ENCODE assay signal across 8 cellular contexts in genomic region chr22:40499187-40499753, GRCh38.
DNase-seq lines count a peak whose midpoint lies in the region; ATAC-seq and TF ChIP-seq lines count a peak whose summit lies in the region.

No MANE protein-coding gene starts in this region.

- no peak overlapping the region for H3K4me3 Mint-ChIP-seq in CD14-positive monocyte
- no peak overlapping the region for H3K4me3 Mint-ChIP-seq in activated CD8-positive, alpha-beta T cell treated with anti-CD3 and anti-CD28 coated beads, Interleukin-2, amount 10 ng/mL, durations not matched to agents 7 days and 5 days

- H3K4me1 ChIP-seq in right atrium auricular region (peaks cover 0 to 39% of the 10 kb centered on the region in 2 donors), thyroid gland (peaks cover 6 to 12% of the 10 kb centered on the region in 2 donors)

- TF ChIP-seq CTCF in CD14-positive monocyte (IDR thresholded peaks at IDR 0.05): no peak
- no peak for TF ChIP-seq CTCF in right atrium auricular region (IDR thresholded peaks at IDR 0.05)
- no peak for TF ChIP-seq CTCF in thyroid gland (IDR thresholded peaks at IDR 0.05)

- CTCF ChIA-PET in activated CD8-positive, alpha-beta T cell treated with anti-CD3 and anti-CD28 coated beads, Interleukin-2, amount 10 ng/mL, durations not matched to agents 7 days and 5 days (lab: Charles Lee): interaction anchor here (1.4 to 1.5 kb wide), 2 partner anchors 12 to 62 kb away, joined by 3 to 7 read pairs; no protein-coding TSS in a partner anchor

- H3K27me3 ChIP-seq in right atrium auricular region (no peaks in the 10 kb centered on the region), thyroid gland (no peaks in the 10 kb centered on the region)

- intact Hi-C loops in CD14-positive monocyte (cut with micrococcal nuclease) (no loop called here), thyroid gland (cut with DNase I) (no loop called here)

- no peaks in the 10 kb centered on the region for H3K9me3 ChIP-seq in right atrium auricular region
- no peaks in the 10 kb centered on the region for H3K9me3 ChIP-seq in thyroid gland

- peak; percentile 69 for ATAC-seq in activated CD8-positive, alpha-beta T cell treated with anti-CD3 and anti-CD28 coated beads, Interleukin-2, amount 10 ng/mL, durations not matched to agents 7 days and 5 days
- ATAC-seq in HG03139 (IDR thresholded peaks at IDR 0.05; ENCODE audit: unreplicated experiment): no peak

- H3K4me1 Mint-ChIP-seq in CD14-positive monocyte: peaks cover 13% of the 10 kb centered on the region
- H3K4me1 Mint-ChIP-seq in activated CD8-positive, alpha-beta T cell treated with anti-CD3 and anti-CD28 coated beads, Interleukin-2, amount 10 ng/mL, durations not matched to agents 7 days and 5 days (ENCODE audit: low read depth): peaks cover 14% of the 10 kb centered on the region

- peaks cover 0 to 2% (median 0%) of the 10 kb centered on the region in 7 donors for H3K9me3 Mint-ChIP-seq in CD14-positive monocyte
- H3K9me3 Mint-ChIP-seq in activated CD8-positive, alpha-beta T cell treated with anti-CD3 and anti-CD28 coated beads, Interleukin-2, amount 10 ng/mL, durations not matched to agents 7 days and 5 days (ENCODE audit: insufficient read depth): no peaks in the 10 kb centered on the region

- H3K36me3 Mint-ChIP-seq in CD14-positive monocyte: peaks cover 4 to 15% of the 10 kb centered on the region in 2 donors
- peaks cover 6% of the 10 kb centered on the region for H3K36me3 Mint-ChIP-seq in activated CD8-positive, alpha-beta T cell treated with anti-CD3 and anti-CD28 coated beads, Interleukin-2, amount 10 ng/mL, durations not matched to agents 7 days and 5 days (ENCODE audit: low read depth)

- H3K4me3 ChIP-seq in right atrium auricular region (no peak overlapping the region), thyroid gland (replicated peaks in 1 of 3) (no peak overlapping the region)

- peak overlapping the region; percentile 51 to 72 for H3K27ac ChIP-seq in right atrium auricular region
- H3K27ac ChIP-seq in thyroid gland: peak overlapping the region; percentile 19 to 41 (median 30)

- no peak for TF ChIP-seq POLR2A in thyroid gland (IDR thresholded peaks at IDR 0.05)

- POLR2A ChIA-PET in activated CD8-positive, alpha-beta T cell treated with anti-CD3 and anti-CD28 coated beads, Interleukin-2, amount 10 ng/mL, durations not matched to agents 7 days and 5 days (lab: Charles Lee): no interaction called here

- peak overlapping the region; percentile 66 to 91 (median 82) for H3K27ac Mint-ChIP-seq in CD14-positive monocyte
- no peak overlapping the region for H3K27ac Mint-ChIP-seq in activated CD8-positive, alpha-beta T cell treated with anti-CD3 and anti-CD28 coated beads, Interleukin-2, amount 10 ng/mL, durations not matched to agents 7 days and 5 days

- no peaks in the 10 kb centered on the region for H3K36me3 ChIP-seq in right atrium auricular region
- no peaks in the 10 kb centered on the region for H3K36me3 ChIP-seq in thyroid gland

- DNase-seq in CD14-positive monocyte (ENCODE audit: low spot score) (peak; percentile 51), HK-2 (ENCODE audit: unreplicated experiment) (peak; percentile 35), right atrium auricular region (ENCODE audit: low spot score) (peak; percentile 75), thyroid gland (no peak), retina (no peak), middle frontal gyrus (ENCODE audit: extremely low spot score, low spot score) (no peak)
- DNase-seq in activated CD8-positive, alpha-beta T cell treated with anti-CD3 and anti-CD28 coated beads, Interleukin-2, amount 10 ng/mL, durations not matched to agents 7 days and 5 days: no peak

- peaks cover 0 to 2% (median 0%) of the 10 kb centered on the region in 3 donors for H3K27me3 Mint-ChIP-seq in CD14-positive monocyte (ENCODE audit: low read depth in 3 of 3)
- no peaks in the 10 kb centered on the region for H3K27me3 Mint-ChIP-seq in activated CD8-positive, alpha-beta T cell treated with anti-CD3 and anti-CD28 coated beads, Interleukin-2, amount 10 ng/mL, durations not matched to agents 7 days and 5 days (ENCODE audit: low read depth)

Comparison
In these comparisons a context has a peak if more than half of its experiments do, and no peak if none do; other contexts are left out.
1. DNase-seq: peak in CD14-positive monocyte (single experiment), HK-2 (single experiment) and right atrium auricular region (single experiment); none in activated CD8-positive, alpha-beta T cell treated with anti-CD3 and anti-CD28 coated beads, Interleukin-2, amount 10 ng/mL, durations not matched to agents 7 days and 5 days (single experiment), thyroid gland (0 of 2), retina (single experiment) and middle frontal gyrus (single experiment).